ENCODE assay signal across 10 cellular contexts in genomic region chr4:125389713-125390112, GRCh38.
A peak's percentile ranks its signal among the peaks of the same experiment; 100 is the strongest.
DNase-seq lines count a peak whose midpoint lies in the region; FAIRE-seq and TF ChIP-seq lines count a peak whose summit lies in the region.
"Had no signal": no experiment of that assay in that cellular context is flagged by ENCODE, and none has a peak within 500 bp of the region (broad histone marks: within the 10 kb centered on the region; RNA-seq: fewer than 3 reads in every experiment).

No MANE protein-coding gene starts in this region.

- no peak for TF ChIP-seq POLR2A in suprapubic skin (IDR thresholded peaks at IDR 0.05)

- H3K9ac ChIP-seq in kidney (ENCODE audit: low read length in 2 of 2), result no peak overlapping the region

- TF ChIP-seq EP300 in suprapubic skin (IDR thresholded peaks at IDR 0.05), result no peak

- H3K4me3 Mint-ChIP-seq in activated T-cell treated with anti-CD3 and anti-CD28 coated beads, Interleukin-2, amount 50 U/mL, for 24 hours, result no peak overlapping the region
- H3K4me3 Mint-ChIP-seq: activated T-cell treated with anti-CD3 and anti-CD28 coated beads, Interleukin-2, amount 50 U/mL, for 4 hours; type B pancreatic cell had no signal

- DNase-seq in HS-27A (ENCODE audit: low read depth) (peak; percentile 64), bronchial epithelial cell (ENCODE audit: low read depth) (peak; percentile 95), kidney (no peak), suprapubic skin (ENCODE audit: low spot score in 2 of 2) (no peak), Kasumi-1 (lab: John Stamatoyannopoulos, UW) (no peak), NAMALWA (ENCODE audit: low spot score) (no peak), head of caudate nucleus (no peak)
- no peak for DNase-seq in activated T-cell treated with anti-CD3 and anti-CD28 coated beads, Interleukin-2, amount 50 U/mL, for 24 hours
- DNase-seq: activated T-cell treated with anti-CD3 and anti-CD28 coated beads, Interleukin-2, amount 50 U/mL, for 4 hours had no signal

- H3K27me3 Mint-ChIP-seq in activated T-cell treated with anti-CD3 and anti-CD28 coated beads, Interleukin-2, amount 50 U/mL, for 24 hours, result no peaks in the 10 kb centered on the region
- H3K27me3 Mint-ChIP-seq: type B pancreatic cell had no signal

- FAIRE-seq in bronchial epithelial cell (lab: Jason Lieb, UNC), result no peak
- FAIRE-seq in kidney (lab: Jason Lieb, UNC), result peak; percentile 72

- WGBS in suprapubic skin, result 23% methylated on average over 3 of the region's 3 CpGs

- no peaks in the 10 kb centered on the region for H3K36me3 ChIP-seq in bronchial epithelial cell (ENCODE audit: control insufficient read depth, insufficient read depth, low read length)
- H3K36me3 ChIP-seq in kidney (ENCODE audit: control insufficient read depth in 1 of 2, insufficient read depth in 2 of 2, low read length in 2 of 2), result no peaks in the 10 kb centered on the region
- no peaks in the 10 kb centered on the region for H3K36me3 ChIP-seq in suprapubic skin

- H3K36me3 Mint-ChIP-seq in activated T-cell treated with anti-CD3 and anti-CD28 coated beads, Interleukin-2, amount 50 U/mL, for 24 hours (ENCODE audit: low read depth), result no peaks in the 10 kb centered on the region
- H3K36me3 Mint-ChIP-seq: type B pancreatic cell had no signal

- TF ChIP-seq CTCF in bronchial epithelial cell (IDR thresholded peaks at IDR 0.05; ENCODE audit: insufficient read depth, low read length, severe bottlenecking), result no peak
- no peak for TF ChIP-seq CTCF in kidney (IDR thresholded peaks at IDR 0.05; ENCODE audit: borderline replicate concordance, extremely low read depth, insufficient read depth)
- TF ChIP-seq CTCF in suprapubic skin (IDR thresholded peaks at IDR 0.05), result no peak

- H3K4me1 Mint-ChIP-seq in activated T-cell treated with anti-CD3 and anti-CD28 coated beads, Interleukin-2, amount 50 U/mL, for 24 hours (ENCODE audit: low read depth), result no peaks in the 10 kb centered on the region

- peaks cover 0 to 2% of the 10 kb centered on the region in 2 donors for H3K4me1 ChIP-seq in kidney (ENCODE audit: control insufficient read depth in 1 of 2, insufficient read depth in 1 of 2, low read depth in 1 of 2, low read length in 2 of 2)
- peaks cover 8% of the 10 kb centered on the region for H3K4me1 ChIP-seq in suprapubic skin

- H3K4me3 ChIP-seq in bronchial epithelial cell (ENCODE audit: low read depth, low read length) (no peak overlapping the region), kidney (ENCODE audit: low read length in 2 of 2) (no peak overlapping the region), suprapubic skin (no peak overlapping the region)

- no peak overlapping the region for H3K27ac Mint-ChIP-seq in activated T-cell treated with anti-CD3 and anti-CD28 coated beads, Interleukin-2, amount 50 U/mL, for 24 hours
- H3K27ac Mint-ChIP-seq: type B pancreatic cell had no signal

- peak overlapping the region in 1 of 2 donors; percentile 6 for H3K27ac ChIP-seq in kidney (ENCODE audit: low read depth in 2 of 2, low read length in 2 of 2)
- peak overlapping the region; percentile 46 for H3K27ac ChIP-seq in suprapubic skin

- intact Hi-C loops in kidney (cut with DNase I) (no loop called here), head of caudate nucleus (cut with DNase I) (no loop called here)

- H3K9me3 ChIP-seq in kidney (ENCODE audit: control insufficient read depth in 1 of 2, low read length in 2 of 2), result no peaks in the 10 kb centered on the region
- no peaks in the 10 kb centered on the region for H3K9me3 ChIP-seq in suprapubic skin

- no peaks in the 10 kb centered on the region for H3K9me3 Mint-ChIP-seq in activated T-cell treated with anti-CD3 and anti-CD28 coated beads, Interleukin-2, amount 50 U/mL, for 24 hours
- H3K9me3 Mint-ChIP-seq: type B pancreatic cell had no signal

- H3K27me3 ChIP-seq in bronchial epithelial cell (ENCODE audit: control insufficient read depth, insufficient read depth, low read length) (no peaks in the 10 kb centered on the region), suprapubic skin (no peaks in the 10 kb centered on the region)

Comparison
In these comparisons a context has a peak if more than half of its experiments do, and no peak if none do; other contexts are left out.
1. DNase-seq: peak in HS-27A (single experiment) and bronchial epithelial cell (single experiment); none in kidney (single experiment), suprapubic skin (0 of 2), Kasumi-1 (0 of 2), NAMALWA (single experiment), activated T-cell treated with anti-CD3 and anti-CD28 coated beads, Interleukin-2, amount 50 U/mL, for 24 hours (single experiment) and head of caudate nucleus (0 of 42).